8 cellular contexts compared by ENCODE assay signal in genomic region chr2:108719149-108720044, GRCh38.
DNase-seq lines count a peak whose midpoint lies in the region; ATAC-seq lines count a peak whose summit lies in the region.

Gene RANBP2 (plus strand): TSS chr2:108719482. CDS start chr2:108719607, 125 bp downstream.

- H3K27ac ChIP-seq in BLaER1 treated with 17β-estradiol and CSF1 and Interleukin-3, amounts not matched to agents 10 nM and 100 nM, result peak within 1 kb of the TSS; percentile 85 to 95 (median 90)
- H3K27ac ChIP-seq in cingulate gyrus (ENCODE audit: low read depth, low read length), result peak within 1 kb of the TSS; percentile 85

- H3K4me3 ChIP-seq in BLaER1 treated with 17β-estradiol and CSF1 and Interleukin-3, amounts not matched to agents 10 nM and 100 nM, result peak within 1 kb of the TSS; percentile 71 to 98 (median 88)

- H3K4me2 ChIP-seq in BLaER1 treated with 17β-estradiol and CSF1 and Interleukin-3, amounts not matched to agents 10 nM and 100 nM, result peak within 1 kb of the TSS; percentile 76 to 92 (median 90)

- peak; percentile 97 for ATAC-seq in GM19328 (IDR thresholded peaks at IDR 0.05; ENCODE audit: unreplicated experiment)
- ATAC-seq in HG03469 (IDR thresholded peaks at IDR 0.05; ENCODE audit: unreplicated experiment), result peak; percentile 99

- H3K4me1 ChIP-seq in BLaER1 treated with 17β-estradiol and CSF1 and Interleukin-3, amounts not matched to agents 10 nM and 100 nM, result peaks cover 23 to 38% (median 30%) of the 10 kb centered on the region in 10 experiments

- H4K20me1 ChIP-seq in BLaER1 treated with 17β-estradiol and CSF1 and Interleukin-3, amounts not matched to agents 10 nM and 100 nM, result peaks cover 20 to 39% (median 29%) of the 10 kb centered on the region in 11 experiments; a peak in 21 of 22 replicates

- DNase-seq in NCI-H526 (lab: John Stamatoyannopoulos, UW) (peak; percentile 89 to 97), kidney tubule cell (ENCODE audit: low spot score) (peak; percentile 97)
- peak; percentile 96 for DNase-seq in activated CD4-positive, alpha-beta T cell treated with anti-CD3 and anti-CD28 coated beads for 48 hours
- peak; percentile 70 to 85 for DNase-seq in stimulated activated CD4-positive, alpha-beta T cell treated with anti-CD3 and anti-CD28 coated beads, Interleukin-1b, Interleukin-23, amount 100 ng/mL, for 1 hour (ENCODE audit: low read depth in 2 of 2)

- no peaks in the 10 kb centered on the region for H3K36me3 ChIP-seq in BLaER1 treated with 17β-estradiol and CSF1 and Interleukin-3, amounts not matched to agents 10 nM and 100 nM

- H3K9ac ChIP-seq in BLaER1 treated with 17β-estradiol and CSF1 and Interleukin-3, amounts not matched to agents 10 nM and 100 nM, result peak within 1 kb of the TSS; percentile 88 to 97 (median 93)

- no peaks in the 10 kb centered on the region for H3K9me3 ChIP-seq in BLaER1 treated with 17β-estradiol and CSF1 and Interleukin-3, amounts not matched to agents 10 nM and 100 nM (replicated peaks in 1 of 11)

- no peaks in the 10 kb centered on the region for H3K27me3 ChIP-seq in BLaER1 treated with 17β-estradiol and CSF1 and Interleukin-3, amounts not matched to agents 10 nM and 100 nM

Comparison
In these comparisons a context has a peak if more than half of its experiments do, and no peak if none do; other contexts are left out.
1. Peak in every context shown above with its lines: DNase-seq, ATAC-seq, H3K4me3 ChIP-seq and H3K27ac ChIP-seq.